Comparison of ENCODE assay signal across 21 cellular contexts in genomic region chr10:13632407-13632806, GRCh38. TPM values are rescaled to one million over a fixed set of nuclear protein-coding genes. Genes with fewer than 3 reads are reported as not detected.
DNase-seq lines count a peak whose midpoint lies in the region; ATAC-seq and TF ChIP-seq lines count a peak whose summit lies in the region.
"Had no signal": no experiment of that assay in that cellular context is flagged by ENCODE, and none has a peak within 500 bp of the region (broad histone marks: within the 10 kb centered on the region; RNA-seq: fewer than 3 reads in every experiment).

No MANE protein-coding gene starts in this region.

- H3K36me3 ChIP-seq in heart left ventricle (peaks cover 0 to 36% (median 22%) of the 10 kb centered on the region in 9 donors), thyroid gland (peaks cover 0 to 4% of the 10 kb centered on the region in 2 donors)
- H3K36me3 ChIP-seq: neural progenitor cell had no signal

- no peak for ATAC-seq in heart left ventricle
- no peak for ATAC-seq in left cardiac atrium
- ATAC-seq in HG02763 (IDR thresholded peaks at IDR 0.05; ENCODE audit: unreplicated experiment): no peak

- DNase-seq in heart left ventricle: no peak
- no peak for DNase-seq in left cardiac atrium
- no peak for DNase-seq in dorsolateral prefrontal cortex
- peak; percentile 17 for DNase-seq in myocyte (ENCODE audit: low read depth)
- peak; percentile 46 for DNase-seq in superior temporal gyrus (ENCODE audit: extremely low spot score)
- no peak for DNase-seq in thyroid gland
- no peak for DNase-seq in occipital lobe (lab: John Stamatoyannopoulos, UW)
- DNase-seq: 8988T; activated B cell treated with CpG ODN at 0.5 μM for 24 hours; activated CD4-positive, alpha-beta memory T cell treated with anti-CD3 and anti-CD28 coated beads, Interleukin-2, amount 10 ng/mL, durations not matched to agents 7 days and 5 days; activated naive CD4-positive, alpha-beta T cell treated with anti-CD3 and anti-CD28 coated beads for 36 hours; COR-L47; endodermal cell; HFFc6; NCI-H1105; NCI-H524; SJCRH30; stimulated activated naive CD4-positive, alpha-beta T cell; T-helper 2 cell had no signal

- H3K4me1 ChIP-seq in heart left ventricle (peaks cover 0 to 36% (median 8%) of the 10 kb centered on the region in 12 donors), thyroid gland (peaks cover 18 to 23% of the 10 kb centered on the region in 2 donors)
- H3K4me1 ChIP-seq: SJCRH30 had no signal

- TF ChIP-seq CTCF in heart left ventricle (IDR thresholded peaks at IDR 0.05) (no peak), dorsolateral prefrontal cortex (IDR thresholded peaks at IDR 0.05 in 54 of 56, conservative IDR thresholded peaks at IDR 0.05 in 2 of 56; ENCODE audit: low read depth in 1 of 56, partially characterized antibody in 56 of 56) (no peak), thyroid gland (IDR thresholded peaks at IDR 0.05) (no peak)

- H3K27ac ChIP-seq in heart left ventricle: peak overlapping the region; percentile 74 to 95 (median 82)
- peak overlapping the region in 55 of 59 donors; percentile 16 to 91 (median 74) for H3K27ac ChIP-seq in dorsolateral prefrontal cortex
- no peak overlapping the region for H3K27ac ChIP-seq in thyroid gland
- H3K27ac ChIP-seq: SJCRH30 had no signal

- WGBS in heart left ventricle, 4 donors: 72 to 84% (median 80%) methylated on average over 4 of the region's 4 CpGs
- WGBS in thyroid gland, 2 donors: 84 to 89% methylated on average over 4 of the region's 4 CpGs

- H3K9me3 ChIP-seq in heart left ventricle (no peaks in the 10 kb centered on the region), thyroid gland (no peaks in the 10 kb centered on the region)
- H3K9me3 ChIP-seq: SJCRH30 had no signal

- H3K27me3 ChIP-seq in heart left ventricle (no peaks in the 10 kb centered on the region), dorsolateral prefrontal cortex (no peaks in the 10 kb centered on the region), thyroid gland (no peaks in the 10 kb centered on the region)
- H3K27me3 ChIP-seq: neural progenitor cell, SJCRH30 had no signal

- H3K4me3 ChIP-seq in heart left ventricle: no peak overlapping the region
- H3K4me3 ChIP-seq in dorsolateral prefrontal cortex: no peak overlapping the region
- H3K4me3 ChIP-seq in thyroid gland (replicated peaks in 1 of 3): no peak overlapping the region
- H3K4me3 ChIP-seq: neural progenitor cell, SJCRH30 had no signal

- TF ChIP-seq POLR2A in heart left ventricle (IDR thresholded peaks at IDR 0.05) (no peak), thyroid gland (IDR thresholded peaks at IDR 0.05) (no peak)

- intact Hi-C loops in heart left ventricle (cut with DNase I) (no loop called here), left cardiac atrium (cut with DNase I) (no loop called here), dorsolateral prefrontal cortex (cut with DNase I) (no loop called here), thyroid gland (cut with DNase I) (no loop called here)

RNA-seq across cellular contexts. Expression of gene PRPF18, which starts 45.6 kb away (rescaled TPM):
- total RNA-seq in heart left ventricle: 10 to 100 TPM; 12.3 to 16.3 (median 14.7) TPM
- polyA plus RNA-seq in heart left ventricle: 10 to 100 TPM in 1 of 2 donors, 1 to 10 TPM in 1; 8.9 to 19.1 TPM
- total RNA-seq in left cardiac atrium: 10 to 100 TPM; 14.3 to 15.2 TPM
- 10 to 100 TPM; 16.6 to 41.9 (median 29.6) TPM for total RNA-seq in dorsolateral prefrontal cortex
- total RNA-seq in myocyte: 36.5 and 43.5 TPM in 2 replicates
- 11.7 TPM for polyA plus RNA-seq in myocyte (2012)
- total RNA-seq in thyroid gland: 10 to 100 TPM; 38.1 to 58.8 (median 48.5) TPM
- 39.8 TPM for total RNA-seq in occipital lobe

Comparison
In these comparisons a context has a peak if more than half of its experiments do, and no peak if none do; other contexts are left out.
1. DNase-seq: peak in myocyte (single experiment) and superior temporal gyrus (single experiment); none in heart left ventricle (0 of 5), left cardiac atrium (single experiment), dorsolateral prefrontal cortex (0 of 10), thyroid gland (0 of 2) and occipital lobe (single experiment).
2. H3K27ac ChIP-seq: peak in heart left ventricle (12 of 12) and dorsolateral prefrontal cortex (55 of 59); none in thyroid gland (0 of 3).